Comparison of ENCODE assay signal across 1 cellular context in genomic region chr10:110137142-110137545, GRCh38.
A peak's percentile ranks its signal among the peaks of the same experiment; 100 is the strongest.
TF ChIP-seq lines count a peak whose summit lies in the region.

No MANE protein-coding gene starts in this region.

TF ChIP-seq in IMR-90, 13 proteins besides CTCF, POLR2A, EP300 and RAD21 (continued from another document):
- TF ChIP-seq FOS (IDR thresholded peaks at IDR 0.05; ENCODE audit: low read depth, low read length) = no peak
- peak; percentile 91 for TF ChIP-seq SMC3 (IDR thresholded peaks at IDR 0.05; ENCODE audit: low read depth, low read length)
